ENCODE assay signal across 23 cellular contexts in genomic region chr21:42626171-42626570, GRCh38.
"Had no signal": no experiment of that assay in that cellular context is flagged by ENCODE, and none has a peak within 500 bp of the region (broad histone marks: within the 10 kb centered on the region; RNA-seq: fewer than 3 reads in every experiment).

No MANE protein-coding gene starts in this region.

- H3K9me3 ChIP-seq: MG63, Peyer's patch, SJSA1 had no signal

- H3K36me3 ChIP-seq: brain microvascular endothelial cell, MG63, Peyer's patch, SJSA1 had no signal

- H3K4me3 ChIP-seq: MG63, Peyer's patch, SJSA1 had no signal

- H3K27ac ChIP-seq: brain microvascular endothelial cell, Peyer's patch, RWPE1, SJSA1 had no signal

- ATAC-seq: activated CD8-positive, alpha-beta memory T cell treated with anti-CD3 and anti-CD28 coated beads, Interleukin-2, amount 10 ng/mL, durations not matched to agents 7 days and 5 days had no signal

- DNase-seq: activated B cell treated with CpG ODN at 0.5 μM for 24 hours; activated CD4-positive, alpha-beta T cell treated with anti-CD3 and anti-CD28 coated beads for 1 hour; activated CD4-positive, alpha-beta T cell treated with anti-CD3 and anti-CD28 coated beads, Interleukin-2, amount 10 ng/mL, durations not matched to agents 24 days and 14 days; activated CD4-positive, alpha-beta T cell treated with anti-CD3 and anti-CD28 coated beads, Interleukin-2, amount 50 U/mL, for 48 hours; activated CD8-positive, alpha-beta memory T cell treated with anti-CD3 and anti-CD28 coated beads, Interleukin-2, amount 10 ng/mL, durations not matched to agents 7 days and 5 days; activated gamma-delta T cell treated with Interleukin-2 at 50 U/mL for 16 hours; activated naive CD4-positive, alpha-beta T cell treated with anti-CD3 and anti-CD28 coated beads, Interleukin-2, amount 10 ng/mL, durations not matched to agents 7 days and 5 days; activated naive CD8-positive, alpha-beta T cell treated with anti-CD3 and anti-CD28 coated beads for 36 hours; activated T-cell treated with anti-CD3 and anti-CD28 coated beads, Interleukin-2, amount 50 U/mL, for 24 hours; brain microvascular endothelial cell; MG63; MV-4-11; NCI-H1105; NCI-H1436; NCI-H187; NCI-H2081; NCI-H510A treated with DMSO at 0.1 percent for 48 hours; NCI-H69; NK-92 treated with Interleukin-12 subunit alpha and Interleukin-12 subunit beta, amount 100 ng/mL, for 24 hours; SHP77 had no signal

- H3K27me3 ChIP-seq: Peyer's patch had no signal
